Comparison of ENCODE assay signal across 8 cellular contexts in the genomic region with DNA sequence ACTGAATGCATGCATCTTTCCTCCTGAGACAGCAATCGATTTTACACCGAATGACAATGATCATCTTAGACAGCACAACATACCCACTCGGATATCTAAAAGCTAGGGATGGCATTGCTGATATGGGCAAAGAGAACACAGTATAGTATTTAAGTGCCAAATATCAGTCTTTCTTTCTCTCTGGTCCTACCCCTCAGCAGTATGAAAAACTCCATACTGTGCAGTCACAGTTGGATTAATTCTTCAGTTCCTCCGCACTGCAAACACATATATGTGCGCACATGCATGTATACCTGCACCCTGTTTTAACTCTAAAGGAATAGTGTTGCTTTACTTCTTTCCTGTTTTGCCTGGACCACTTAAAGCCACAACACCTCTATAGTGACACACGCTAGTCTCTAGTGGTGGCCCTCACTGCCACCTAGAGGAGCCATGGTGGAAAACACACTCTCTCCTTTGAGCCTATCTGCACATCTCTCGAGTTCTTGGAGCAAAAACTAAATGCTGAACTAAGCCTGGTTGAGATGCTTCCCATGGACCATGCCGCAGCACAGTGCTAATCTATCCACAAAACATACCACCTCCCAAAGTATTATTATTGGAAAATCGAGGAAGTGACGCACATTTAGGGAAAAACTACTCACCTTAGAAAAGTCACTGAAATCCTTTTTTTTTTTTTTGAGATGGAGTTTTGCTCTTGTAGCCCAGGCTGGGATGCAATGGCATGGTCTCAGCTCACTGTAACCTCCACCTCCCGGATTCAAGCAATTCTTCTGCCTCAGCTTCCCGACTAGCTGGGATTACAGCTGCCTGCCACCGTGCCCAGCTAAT. TPM values are rescaled to one million over a fixed set of nuclear protein-coding genes. Genes with fewer than 3 reads are reported as not detected.
DNase-seq lines count a peak whose midpoint lies in the region; ATAC-seq lines count a peak whose summit lies in the region.

No MANE protein-coding gene starts in this region.

- DNase-seq in DMS153 (lab: John Stamatoyannopoulos, UW) = peak; percentile 10
- DNase-seq in HK-2 (ENCODE audit: unreplicated experiment) = peak; percentile 29
- DNase-seq in RPMI7951 (ENCODE audit: low read depth) = peak; percentile 62
- peak; percentile 46 for DNase-seq in activated naive CD4-positive, alpha-beta T cell treated with Interleukin-2 at 50 U/mL for 16 hours
- peak; percentile 73 for DNase-seq in globus pallidus (ENCODE audit: low spot score)
- peak in 8 of 10 donors; percentile 27 to 93 (median 60) for DNase-seq in posterior cingulate gyrus
- no peak for DNase-seq in T1000 (lab: John Stamatoyannopoulos, UW)

- ATAC-seq in GM19452 (IDR thresholded peaks at IDR 0.05; ENCODE audit: unreplicated experiment) = peak; percentile 89

- intact Hi-C loops in posterior cingulate gyrus (cut with DNase I) = loop anchor here (1.0 kb wide), 1 partner anchor 37 kb away; no protein-coding TSS in a partner anchor

RNA-seq across cellular contexts. Expression of gene TMEM52B, which starts 11.9 kb away (rescaled TPM):
- total RNA-seq in RPMI7951 (2014; rRNA removed; shearing (Covaris generic)) = not detected in 2 replicates

RNA-seq across cellular contexts. Expression of gene OLR1, which starts 18.8 kb away (rescaled TPM):
- total RNA-seq in RPMI7951 (2014; rRNA removed; shearing (Covaris generic)) = not detected in 2 replicates

RNA-seq across cellular contexts. Expression of gene GABARAPL1, which starts 21.9 kb away (rescaled TPM):
- total RNA-seq in RPMI7951 (2014; rRNA removed; shearing (Covaris generic)) = 14.3 and 20.7 TPM in 2 replicates
